30 cellular contexts compared by ENCODE assay signal in genomic region chr6:56073761-56074160, GRCh38.
A peak's percentile ranks its signal among the peaks of the same experiment; 100 is the strongest.
DNase-seq lines count a peak whose midpoint lies in the region; ATAC-seq and TF ChIP-seq lines count a peak whose summit lies in the region.
"Had no signal": no experiment of that assay in that cellular context is flagged by ENCODE, and none has a peak within 500 bp of the region (broad histone marks: within the 10 kb centered on the region; RNA-seq: fewer than 3 reads in every experiment).

No MANE protein-coding gene starts in this region.

- H3K9ac ChIP-seq in PC-3 (ENCODE audit: low read length) (no peak overlapping the region), smooth muscle cell (ENCODE audit: low read depth) (no peak overlapping the region)

- peak; percentile 24; the same call in 1 of the 2 replicates for ATAC-seq in PC-3
- no peak for ATAC-seq in HG02759 (IDR thresholded peaks at IDR 0.05; ENCODE audit: unreplicated experiment)
- ATAC-seq: activated CD4-positive, alpha-beta T cell treated with anti-CD3 and anti-CD28 coated beads for 36 hours; activated CD8-positive, alpha-beta T cell treated with anti-CD3 and anti-CD28 coated beads, Interleukin-2, amount 10 ng/mL, durations not matched to agents 7 days and 5 days; effector memory CD8-positive, alpha-beta T cell; left lung; naive thymus-derived CD8-positive, alpha-beta T cell had no signal

- TF ChIP-seq CTCF in PC-3 (conservative IDR thresholded peaks at IDR 0.05; ENCODE audit: low read depth, low read length) = no peak
- TF ChIP-seq CTCF in fibroblast of mammary gland (conservative IDR thresholded peaks at IDR 0.05; ENCODE audit: control insufficient read depth, insufficient read depth, low read depth, low read length) = no peak
- TF ChIP-seq CTCF in smooth muscle cell (IDR thresholded peaks at IDR 0.05; ENCODE audit: borderline replicate concordance, insufficient read depth, poor library complexity, severe bottlenecking) = no peak

- H3K4me3 ChIP-seq in PC-3 (ENCODE audit: low read length) = no peak overlapping the region
- H3K4me3 ChIP-seq in fibroblast of mammary gland (ENCODE audit: control insufficient read depth, low read depth, low read length) = no peak overlapping the region
- H3K4me3 ChIP-seq in smooth muscle cell = no peak overlapping the region
- H3K4me3 ChIP-seq: gastrocnemius medialis, left lung, uterus had no signal

- H3K9me2 ChIP-seq in PC-3 (replicated peaks; ENCODE audit: low read length) = no peaks in the 10 kb centered on the region

- peak; percentile 34 for DNase-seq in M059J (ENCODE audit: low read depth)
- no peak for DNase-seq in PC-3
- DNase-seq in fibroblast of mammary gland (ENCODE audit: low read depth) = peak; percentile 39
- no peak for DNase-seq in smooth muscle cell (lab: John Stamatoyannopoulos, UW; ENCODE audit: unreplicated experiment)
- DNase-seq in posterior vena cava (ENCODE audit: low spot score) = no peak
- no peak for DNase-seq in DMS114 treated with DMSO at 0.1 percent for 48 hours (lab: John Stamatoyannopoulos, UW; ENCODE audit: unreplicated experiment)
- DNase-seq in nucleus accumbens (lab: John Stamatoyannopoulos, UW) = no peak
- DNase-seq: activated CD4-positive, alpha-beta T cell treated with anti-CD3 and anti-CD28 coated beads for 36 hours; activated CD8-positive, alpha-beta T cell treated with anti-CD3 and anti-CD28 coated beads, Interleukin-2, amount 10 ng/mL, durations not matched to agents 7 days and 5 days; activated gamma-delta T cell; activated naive CD8-positive, alpha-beta T cell treated with anti-CD3 and anti-CD28 coated beads, Interleukin-2, amount 10 ng/mL, durations not matched to agents 7 days and 5 days; activated T-cell treated with anti-CD3 and anti-CD28 coated beads, Interleukin-2, amount 50 U/mL, for 24 hours; Caco-2; DMS79; effector memory CD8-positive, alpha-beta T cell; gastrocnemius medialis; GDM1; H7; left lung; midbrain; naive thymus-derived CD8-positive, alpha-beta T cell; NCI-H1105; NCI-H2029; NCI-H526 treated with DMSO at 0.1 percent for 48 hours; occipital lobe; stimulated activated CD4-positive, alpha-beta T cell treated with anti-CD3 and anti-CD28 coated beads, Interleukin-2, amount 100 ng/mL, for 48 hours; substantia nigra; uterus had no signal

- CTCF ChIA-PET in PC-3 (lab: Charles Lee) = no interaction called here

- intact Hi-C loops in PC-3 (cut with micrococcal nuclease) = no loop called here
- intact Hi-C loops in posterior vena cava (cut with DNase I) = no loop called here

- no peaks in the 10 kb centered on the region for H3K79me2 ChIP-seq in PC-3 (ENCODE audit: low read length)
- no peaks in the 10 kb centered on the region for H3K79me2 ChIP-seq in smooth muscle cell (ENCODE audit: low read depth)

- H3K27me3 ChIP-seq in PC-3 (ENCODE audit: low read length) (no peaks in the 10 kb centered on the region), smooth muscle cell (ENCODE audit: low read depth) (no peaks in the 10 kb centered on the region)
- H3K27me3 ChIP-seq: gastrocnemius medialis, left lung, uterus had no signal

- H3K9me3 ChIP-seq in PC-3 (ENCODE audit: low read length) = peaks cover 7% of the 10 kb centered on the region; the same call in 1 of the 2 replicates
- H3K9me3 ChIP-seq in smooth muscle cell (replicated peaks; ENCODE audit: low read depth) = peaks cover 6% of the 10 kb centered on the region
- H3K9me3 ChIP-seq: gastrocnemius medialis, uterus had no signal

- no TSS peak for BruUV-seq in PC-3 (replicated peaks; lab: Mats Ljungman, UMichigan)

- H3K4me2 ChIP-seq in PC-3 (ENCODE audit: low read length) = no peak overlapping the region
- no peak overlapping the region for H3K4me2 ChIP-seq in smooth muscle cell

- H3K4me1 ChIP-seq in PC-3 (ENCODE audit: insufficient read depth, low read length) (peaks cover 13% of the 10 kb centered on the region), smooth muscle cell (ENCODE audit: low read depth) (no peaks in the 10 kb centered on the region)
- H3K4me1 ChIP-seq: Caco-2, gastrocnemius medialis, left lung, uterus had no signal

- no peak overlapping the region for H2AFZ ChIP-seq in PC-3 (ENCODE audit: low read length)
- no peak overlapping the region for H2AFZ ChIP-seq in smooth muscle cell (ENCODE audit: low read depth)

- H3K36me3 ChIP-seq in PC-3 (ENCODE audit: low read depth, low read length) (no peaks in the 10 kb centered on the region), smooth muscle cell (ENCODE audit: low read depth) (peaks cover 5% of the 10 kb centered on the region)
- H3K36me3 ChIP-seq: gastrocnemius medialis, left lung, uterus had no signal

- H3K27ac ChIP-seq in PC-3 (ENCODE audit: low read length) = no peak overlapping the region
- H3K27ac ChIP-seq in smooth muscle cell (ENCODE audit: low read depth) = peak overlapping the region; percentile 25
- H3K27ac ChIP-seq: C4-2B, left lung, uterus had no signal

- POLR2A ChIA-PET in PC-3 (lab: Charles Lee; ENCODE audit: unreplicated experiment) = no interaction called here

- no peaks in the 10 kb centered on the region for H3F3A ChIP-seq in PC-3 (ENCODE audit: low read length, unreplicated experiment)
- no peaks in the 10 kb centered on the region for H3F3A ChIP-seq in smooth muscle cell (ENCODE audit: low read depth)

- H4K20me1 ChIP-seq in PC-3 (ENCODE audit: low read length) (no peaks in the 10 kb centered on the region), smooth muscle cell (ENCODE audit: low read depth) (no peaks in the 10 kb centered on the region)

Comparison
In these comparisons a context has a peak if more than half of its experiments do, and no peak if none do; other contexts are left out.
1. DNase-seq: peak in M059J (single experiment) and fibroblast of mammary gland (single experiment); none in PC-3 (single experiment), smooth muscle cell (single experiment), posterior vena cava (single experiment), DMS114 treated with DMSO at 0.1 percent for 48 hours (single experiment) and nucleus accumbens (0 of 56).